In the genomic region with DNA sequence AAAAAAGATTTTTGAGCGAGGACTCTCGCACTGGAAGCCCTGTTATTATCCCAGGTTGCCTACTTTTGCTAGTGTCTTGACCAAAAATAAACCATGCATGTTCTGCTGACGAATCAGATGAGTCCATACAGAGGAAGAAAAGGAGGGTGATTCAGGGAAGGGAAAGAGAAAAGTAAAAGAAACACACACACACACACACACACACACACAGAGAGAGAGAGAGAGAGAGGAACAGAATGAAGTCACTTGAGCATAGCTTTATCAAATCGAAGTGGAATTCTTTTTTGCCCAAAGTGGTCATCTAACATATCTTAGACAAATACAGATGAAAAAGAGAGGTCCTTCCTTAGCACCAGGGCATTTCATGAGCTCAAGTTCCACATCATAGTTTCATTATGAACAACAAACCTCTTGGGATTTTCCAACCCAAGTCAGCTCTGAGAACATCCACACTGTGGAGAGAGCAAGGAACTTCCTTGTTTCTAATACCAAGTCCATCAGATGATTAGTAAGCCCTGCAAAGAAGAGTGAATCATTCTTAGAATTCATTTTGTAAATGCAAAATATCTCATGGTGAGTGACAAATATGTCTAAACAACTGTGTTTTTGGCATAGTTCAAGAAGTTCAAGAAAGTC, we compare ENCODE assay signal across 11 cellular contexts. TPM values are rescaled to one million over a fixed set of nuclear protein-coding genes. Genes with fewer than 3 reads are reported as not detected.
DNase-seq lines count a peak whose midpoint lies in the region; ATAC-seq and TF ChIP-seq lines count a peak whose summit lies in the region.
"Had no signal": no experiment of that assay in that cellular context is flagged by ENCODE, and none has a peak within 500 bp of the region (broad histone marks: within the 10 kb centered on the region; RNA-seq: fewer than 3 reads in every experiment).

No MANE protein-coding gene starts in this region.

- H3K36me3 ChIP-seq in aorta (ENCODE audit: control insufficient read depth in 1 of 2, insufficient read depth in 2 of 2, low read length in 1 of 2) = no peaks in the 10 kb centered on the region

- no peaks in the 10 kb centered on the region for H3K9me3 ChIP-seq in aorta (ENCODE audit: control insufficient read depth, low read length)

- H3K4me3 ChIP-seq in fibroblast of the aortic adventitia (ENCODE audit: low read depth, low read length) = no peak overlapping the region
- no peak overlapping the region for H3K4me3 ChIP-seq in aorta (ENCODE audit: low read length in 2 of 2)

- DNase-seq in EL (peak; percentile 60), fibroblast of the aortic adventitia (ENCODE audit: low read depth) (peak; percentile 89), Right ventricle myocardium superior (no peak), cardiac septum (ENCODE audit: low spot score) (no peak), aorta (no peak), activated gamma-delta T cell (lab: John Stamatoyannopoulos, UW) (no peak)
- DNase-seq: GDM1 had no signal

- ATAC-seq in GM19463 (IDR thresholded peaks at IDR 0.05; ENCODE audit: unreplicated experiment) (peak; percentile 80), HG03439 (IDR thresholded peaks at IDR 0.05; ENCODE audit: unreplicated experiment) (peak; percentile 79), Right ventricle myocardium superior (ENCODE audit: poor library complexity) (no peak), aorta (ENCODE audit: low FRiP score) (no peak)

- intact Hi-C loops in Right ventricle myocardium superior (cut with DNase I) = no loop called here
- intact Hi-C loops in cardiac septum (cut with DNase I) = no loop called here
- intact Hi-C loops in aorta (cut with DNase I) = no loop called here

- H3K4me1 ChIP-seq in aorta (ENCODE audit: control insufficient read depth in 1 of 2, insufficient read depth in 2 of 2, low read length in 2 of 2) = no peaks in the 10 kb centered on the region

- no peak overlapping the region for H3K27ac ChIP-seq in aorta (ENCODE audit: low read depth in 1 of 2, low read length in 2 of 2)

- WGBS in aorta, 2 donors = 84 to 86% methylated on average over 4 of the region's 4 CpGs

- TF ChIP-seq CTCF in fibroblast of the aortic adventitia (IDR thresholded peaks at IDR 0.05; ENCODE audit: insufficient read depth, low read length) = no peak

- H3K27me3 ChIP-seq in aorta (ENCODE audit: control insufficient read depth in 1 of 2, insufficient read depth in 2 of 2, low read length in 1 of 2) = no peaks in the 10 kb centered on the region

RNA-seq across cellular contexts. Expression of a gene that starts 7.7 kb away (rescaled TPM):
- total RNA-seq in fibroblast of the aortic adventitia (ENCODE audit: low replicate concordance) (not detected in 2 replicates), Right ventricle myocardium superior (not detected), cardiac septum (not detected), aorta (1 to 10 TPM in 1 of 2 donors, under 1 TPM in 1; 0.23 to 1.4 TPM)
- polyA plus RNA-seq in aorta = under 1 TPM in 1 of 2 donors, not detected in 1; 0.75 TPM
- total RNA-seq: kidney epithelial cell, NCI-H460 had no signal

RNA-seq across cellular contexts. Expression of a gene that starts 39.1 kb away (rescaled TPM):
- total RNA-seq in fibroblast of the aortic adventitia (ENCODE audit: low replicate concordance) = 3.3 TPM in 1 of 2 replicates, not detected in the other
- not detected for total RNA-seq in Right ventricle myocardium superior
- total RNA-seq in cardiac septum = not detected
- 1 to 10 TPM; 1.1 to 1.4 TPM for total RNA-seq in aorta
- polyA plus RNA-seq in aorta = not detected
- total RNA-seq: kidney epithelial cell, NCI-H460 had no signal

Comparison
In these comparisons a context has a peak if more than half of its experiments do, and no peak if none do; other contexts are left out.
1. DNase-seq: peak in EL (single experiment) and fibroblast of the aortic adventitia (single experiment); none in Right ventricle myocardium superior (single experiment), cardiac septum (single experiment), aorta (0 of 2) and activated gamma-delta T cell (single experiment).
2. ATAC-seq: peak in GM19463 (single experiment) and HG03439 (single experiment); none in Right ventricle myocardium superior (single experiment) and aorta (single experiment).